10 cellular contexts compared by ENCODE assay signal in genomic region chr15:66805207-66805975, GRCh38.
"Had no signal": no experiment of that assay in that cellular context is flagged by ENCODE, and none has a peak within 500 bp of the region (broad histone marks: within the 10 kb centered on the region; RNA-seq: fewer than 3 reads in every experiment).

No MANE protein-coding gene starts in this region.

- H3K27ac ChIP-seq: SJCRH30 had no signal

- H3K27me3 ChIP-seq: breast epithelium, dorsolateral prefrontal cortex, esophagus muscularis mucosa, gastroesophageal sphincter, left lung, SJCRH30, upper lobe of left lung had no signal

- H3K36me3 ChIP-seq: breast epithelium, esophagus muscularis mucosa, gastroesophageal sphincter, left lung, SJCRH30, upper lobe of left lung had no signal

- DNase-seq: dorsolateral prefrontal cortex; islet precursor cell; left lung; naive thymus-derived CD4-positive, alpha-beta T cell; occipital lobe; SJCRH30 had no signal

- H3K9me3 ChIP-seq: breast epithelium, esophagus muscularis mucosa, gastroesophageal sphincter, left lung, upper lobe of left lung had no signal

- H3K4me3 ChIP-seq: breast epithelium, dorsolateral prefrontal cortex, esophagus muscularis mucosa, gastroesophageal sphincter, left lung, SJCRH30, upper lobe of left lung had no signal
